In the genomic region with DNA sequence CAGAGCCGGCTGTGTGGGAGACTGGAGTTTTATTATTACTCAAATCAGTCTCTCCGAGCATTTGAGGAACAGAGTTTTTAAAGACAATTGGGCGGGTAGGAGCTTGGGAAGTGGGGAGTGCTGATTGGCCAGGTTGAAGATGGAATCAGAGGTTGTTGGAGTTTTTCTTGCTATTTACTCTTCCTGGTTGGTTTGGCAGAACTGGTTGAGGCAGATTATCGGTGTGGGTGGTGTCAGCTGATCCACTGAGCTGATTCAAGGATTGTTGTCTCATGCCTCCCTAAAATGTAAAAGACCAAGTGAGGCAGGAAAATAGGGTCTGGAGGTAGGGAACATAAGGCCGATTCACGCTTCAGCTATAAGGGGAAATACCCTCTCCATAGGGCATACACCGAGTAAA, we compare ENCODE assay signal across 1 cellular context.
TF ChIP-seq lines count a peak whose summit lies in the region.

No MANE protein-coding gene starts in this region.

TF ChIP-seq in WTC11, 78 proteins besides CTCF, POLR2A, EP300 and RAD21 (continued from another document):
- TF ChIP-seq, protein P1, sequence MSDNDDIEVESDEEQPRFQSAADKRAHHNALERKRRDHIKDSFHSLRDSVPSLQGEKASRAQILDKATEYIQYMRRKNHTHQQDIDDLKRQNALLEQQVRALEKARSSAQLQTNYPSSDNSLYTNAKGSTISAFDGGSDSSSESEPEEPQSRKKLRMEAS (CRISPR knock-in tag; IDR thresholded peaks at IDR 0.05): no peak
- TF ChIP-seq, protein P2, sequence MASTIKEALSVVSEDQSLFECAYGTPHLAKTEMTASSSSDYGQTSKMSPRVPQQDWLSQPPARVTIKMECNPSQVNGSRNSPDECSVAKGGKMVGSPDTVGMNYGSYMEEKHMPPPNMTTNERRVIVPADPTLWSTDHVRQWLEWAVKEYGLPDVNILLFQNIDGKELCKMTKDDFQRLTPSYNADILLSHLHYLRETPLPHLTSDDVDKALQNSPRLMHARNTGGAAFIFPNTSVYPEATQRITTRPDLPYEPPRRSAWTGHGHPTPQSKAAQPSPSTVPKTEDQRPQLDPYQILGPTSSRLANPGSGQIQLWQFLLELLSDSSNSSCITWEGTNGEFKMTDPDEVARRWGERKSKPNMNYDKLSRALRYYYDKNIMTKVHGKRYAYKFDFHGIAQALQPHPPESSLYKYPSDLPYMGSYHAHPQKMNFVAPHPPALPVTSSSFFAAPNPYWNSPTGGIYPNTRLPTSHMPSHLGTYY (CRISPR knock-in tag; IDR thresholded peaks at IDR 0.05): no peak
- TF ChIP-seq, protein P3, sequence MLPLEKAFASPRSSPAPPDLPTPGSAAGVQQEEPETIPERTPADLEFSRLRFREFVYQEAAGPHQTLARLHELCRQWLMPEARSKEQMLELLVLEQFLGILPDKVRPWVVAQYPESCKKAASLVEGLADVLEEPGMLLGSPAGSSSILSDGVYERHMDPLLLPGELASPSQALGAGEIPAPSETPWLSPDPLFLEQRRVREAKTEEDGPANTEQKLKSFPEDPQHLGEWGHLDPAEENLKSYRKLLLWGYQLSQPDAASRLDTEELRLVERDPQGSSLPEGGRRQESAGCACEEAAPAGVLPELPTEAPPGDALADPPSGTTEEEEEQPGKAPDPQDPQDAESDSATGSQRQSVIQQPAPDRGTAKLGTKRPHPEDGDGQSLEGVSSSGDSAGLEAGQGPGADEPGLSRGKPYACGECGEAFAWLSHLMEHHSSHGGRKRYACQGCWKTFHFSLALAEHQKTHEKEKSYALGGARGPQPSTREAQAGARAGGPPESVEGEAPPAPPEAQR (CRISPR knock-in tag; IDR thresholded peaks at IDR 0.05): no peak
- TF ChIP-seq ZNF219 (CRISPR knock-in tag; IDR thresholded peaks at IDR 0.05; ENCODE audit: borderline replicate concordance): no peak
